In the genomic region with DNA sequence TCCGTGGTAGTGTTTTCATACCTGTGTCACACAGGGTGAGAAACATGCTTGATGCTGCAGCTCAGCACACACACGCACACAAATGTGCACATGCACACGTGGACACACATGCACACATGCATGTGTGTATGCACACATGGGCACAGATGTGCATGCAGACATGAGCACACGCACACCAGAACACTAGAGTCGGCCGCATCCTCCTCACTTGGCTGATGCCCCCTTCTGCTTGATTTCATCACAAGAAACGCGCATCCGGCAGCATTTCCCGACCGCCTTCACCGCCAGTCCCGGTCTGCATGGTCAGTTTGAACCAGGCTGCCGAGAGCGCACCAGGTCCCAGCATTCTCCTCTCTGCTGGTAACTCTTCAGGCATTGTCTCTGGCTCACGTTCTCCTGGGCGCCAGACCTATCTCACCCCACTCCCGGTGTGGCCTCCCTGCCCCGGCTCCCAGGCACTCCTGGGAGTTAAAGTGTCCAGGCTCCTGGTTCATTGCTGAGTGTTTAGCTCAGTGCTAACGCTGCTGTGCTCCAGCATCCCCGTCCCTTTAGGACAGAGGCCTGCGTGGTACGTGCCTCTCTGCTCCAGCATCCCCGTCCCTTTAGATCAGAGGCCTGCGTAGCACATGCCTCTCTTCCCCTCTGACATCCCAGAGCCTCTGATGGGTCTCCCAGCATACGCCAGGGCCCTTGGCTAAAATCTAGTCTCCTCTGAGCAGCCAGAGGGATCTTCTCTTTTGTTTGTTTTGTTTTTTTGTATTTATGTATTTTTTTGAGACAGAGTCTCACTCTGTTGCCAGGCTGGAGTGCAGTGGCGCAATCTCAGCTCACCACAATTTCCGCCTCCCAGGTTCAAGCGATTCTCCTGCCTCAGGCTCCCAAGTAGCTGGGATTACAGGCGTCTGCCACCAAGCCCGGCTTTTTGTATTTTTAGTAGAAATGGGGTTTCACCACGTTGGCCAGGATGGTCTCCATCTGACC, we compare ENCODE assay signal across 10 cellular contexts. TPM values are rescaled to one million over a fixed set of nuclear protein-coding genes. Genes with fewer than 3 reads are reported as not detected.
DNase-seq lines count a peak whose midpoint lies in the region; ATAC-seq and TF ChIP-seq lines count a peak whose summit lies in the region.
"Had no signal": no experiment of that assay in that cellular context is flagged by ENCODE, and none has a peak within 500 bp of the region (broad histone marks: within the 10 kb centered on the region; RNA-seq: fewer than 3 reads in every experiment).

No MANE protein-coding gene starts in this region.

- no peaks in the 10 kb centered on the region for H3F3A ChIP-seq in GM23338 (replicated peaks; ENCODE audit: low read depth)

- 85 to 92% (median 90%) methylated on average over 32 of the region's 32 CpGs for WGBS in psoas muscle, 3 donors

- no peaks in the 10 kb centered on the region; the same call in 2 of the 3 replicates for H3K36me3 Mint-ChIP-seq in GM23338 (ENCODE audit: low read depth)

- H3K4me2 ChIP-seq in GM23338, result no peak overlapping the region

- no peaks in the 10 kb centered on the region for H3K9me3 Mint-ChIP-seq in GM23338

- H3K4me3 ChIP-seq in GM23338, result no peak overlapping the region
- no peak overlapping the region for H3K4me3 ChIP-seq in psoas muscle

- no peak overlapping the region for H3K27ac Mint-ChIP-seq in GM23338

- no peaks in the 10 kb centered on the region for H3K9me3 ChIP-seq in psoas muscle

- ATAC-seq in GM23338, result no peak
- ATAC-seq in psoas muscle, result no peak
- no peak for ATAC-seq in GM21717 (IDR thresholded peaks at IDR 0.05; ENCODE audit: unreplicated experiment)
- ATAC-seq in GM19328 (IDR thresholded peaks at IDR 0.05; ENCODE audit: unreplicated experiment), result no peak
- no peak for ATAC-seq in GM21619 (IDR thresholded peaks at IDR 0.05; ENCODE audit: unreplicated experiment)

- intact Hi-C loops in psoas muscle (cut with DNase I), result no loop called here

- no peaks in the 10 kb centered on the region for H4K20me1 ChIP-seq in GM23338 (replicated peaks; ENCODE audit: insufficient read depth)

- H3K4me3 Mint-ChIP-seq in GM23338, result no peak overlapping the region; the same call in 2 of the 3 replicates

- H3K27me3 ChIP-seq in GM23338 (ENCODE audit: insufficient read depth) (no peaks in the 10 kb centered on the region), psoas muscle (ENCODE audit: insufficient read depth in 3 of 3, low read length in 2 of 3) (no peaks in the 10 kb centered on the region)

- no peaks in the 10 kb centered on the region for H3K9me2 ChIP-seq in GM23338 (ENCODE audit: insufficient read depth)

- H3K27me3 Mint-ChIP-seq in GM23338 (ENCODE audit: insufficient read depth, low read depth, poor library complexity), result peaks cover 13% of the 10 kb centered on the region

- H3K27ac ChIP-seq in GM23338 (ENCODE audit: low read depth) (0 out of 2 replicates have a peak overlapping the region, but pooled peaks have one; percentile 39), RWPE1 (peak overlapping the region; percentile 98), epithelial cell of prostate (peak overlapping the region; percentile 94), psoas muscle (peak overlapping the region; percentile 25)

- POLR2A ChIA-PET in RWPE1 (lab: Yijun Ruan, JAX; ENCODE audit: low non-redundant PET), result no interaction called here

- DNase-seq in GM23338 (ENCODE audit: low spot score) (no peak), RWPE1 (ENCODE audit: low spot score) (no peak), epithelial cell of prostate (ENCODE audit: low read depth, low spot score) (no peak), psoas muscle (no peak), DMS53 (lab: John Stamatoyannopoulos, UW) (no peak)
- DNase-seq: AML-193, NCI-H2171 had no signal

- H3K4me1 Mint-ChIP-seq in GM23338, result peaks cover 15% of the 10 kb centered on the region

- H3K36me3 ChIP-seq in GM23338 (ENCODE audit: insufficient read depth), result no peaks in the 10 kb centered on the region
- no peaks in the 10 kb centered on the region for H3K36me3 ChIP-seq in psoas muscle (ENCODE audit: insufficient read depth in 1 of 2, low read depth in 1 of 2)

- H3K79me2 ChIP-seq in GM23338 (replicated peaks; ENCODE audit: insufficient read depth), result peaks cover 24% of the 10 kb centered on the region; the same call in 1 of the 2 replicates

- no peak for TF ChIP-seq CTCF in GM23338 (conservative IDR thresholded peaks at IDR 0.05; ENCODE audit: low read depth in 2 of 2)
- no peak for TF ChIP-seq CTCF in RWPE1 (conservative IDR thresholded peaks at IDR 0.05; ENCODE audit: low read depth)
- no peak for TF ChIP-seq CTCF in psoas muscle (IDR thresholded peaks at IDR 0.05)

- no peak overlapping the region for H2AFZ ChIP-seq in GM23338

- CTCF ChIA-PET in RWPE1 (lab: Yijun Ruan, JAX), result interaction anchor here (0.6 kb wide), 1 partner anchor 19 kb away, joined by 3 read pairs; no protein-coding TSS in a partner anchor

- H3K4me1 ChIP-seq in GM23338 (ENCODE audit: insufficient read depth), result no peaks in the 10 kb centered on the region
- peaks cover 1% of the 10 kb centered on the region for H3K4me1 ChIP-seq in psoas muscle

TF ChIP-seq in GM23338, 12 proteins besides CTCF, POLR2A, EP300 and RAD21 (continues in another document):
- TF ChIP-seq ZNF331 (CRISPR knock-in tag; IDR thresholded peaks at IDR 0.05; ENCODE audit: low read depth) (no peak), ZNF114 (CRISPR knock-in tag; IDR thresholded peaks at IDR 0.05) (no peak), STAT1 (IDR thresholded peaks at IDR 0.05; ENCODE audit: unreplicated experiment) (no peak)
- TF ChIP-seq, protein P1, sequence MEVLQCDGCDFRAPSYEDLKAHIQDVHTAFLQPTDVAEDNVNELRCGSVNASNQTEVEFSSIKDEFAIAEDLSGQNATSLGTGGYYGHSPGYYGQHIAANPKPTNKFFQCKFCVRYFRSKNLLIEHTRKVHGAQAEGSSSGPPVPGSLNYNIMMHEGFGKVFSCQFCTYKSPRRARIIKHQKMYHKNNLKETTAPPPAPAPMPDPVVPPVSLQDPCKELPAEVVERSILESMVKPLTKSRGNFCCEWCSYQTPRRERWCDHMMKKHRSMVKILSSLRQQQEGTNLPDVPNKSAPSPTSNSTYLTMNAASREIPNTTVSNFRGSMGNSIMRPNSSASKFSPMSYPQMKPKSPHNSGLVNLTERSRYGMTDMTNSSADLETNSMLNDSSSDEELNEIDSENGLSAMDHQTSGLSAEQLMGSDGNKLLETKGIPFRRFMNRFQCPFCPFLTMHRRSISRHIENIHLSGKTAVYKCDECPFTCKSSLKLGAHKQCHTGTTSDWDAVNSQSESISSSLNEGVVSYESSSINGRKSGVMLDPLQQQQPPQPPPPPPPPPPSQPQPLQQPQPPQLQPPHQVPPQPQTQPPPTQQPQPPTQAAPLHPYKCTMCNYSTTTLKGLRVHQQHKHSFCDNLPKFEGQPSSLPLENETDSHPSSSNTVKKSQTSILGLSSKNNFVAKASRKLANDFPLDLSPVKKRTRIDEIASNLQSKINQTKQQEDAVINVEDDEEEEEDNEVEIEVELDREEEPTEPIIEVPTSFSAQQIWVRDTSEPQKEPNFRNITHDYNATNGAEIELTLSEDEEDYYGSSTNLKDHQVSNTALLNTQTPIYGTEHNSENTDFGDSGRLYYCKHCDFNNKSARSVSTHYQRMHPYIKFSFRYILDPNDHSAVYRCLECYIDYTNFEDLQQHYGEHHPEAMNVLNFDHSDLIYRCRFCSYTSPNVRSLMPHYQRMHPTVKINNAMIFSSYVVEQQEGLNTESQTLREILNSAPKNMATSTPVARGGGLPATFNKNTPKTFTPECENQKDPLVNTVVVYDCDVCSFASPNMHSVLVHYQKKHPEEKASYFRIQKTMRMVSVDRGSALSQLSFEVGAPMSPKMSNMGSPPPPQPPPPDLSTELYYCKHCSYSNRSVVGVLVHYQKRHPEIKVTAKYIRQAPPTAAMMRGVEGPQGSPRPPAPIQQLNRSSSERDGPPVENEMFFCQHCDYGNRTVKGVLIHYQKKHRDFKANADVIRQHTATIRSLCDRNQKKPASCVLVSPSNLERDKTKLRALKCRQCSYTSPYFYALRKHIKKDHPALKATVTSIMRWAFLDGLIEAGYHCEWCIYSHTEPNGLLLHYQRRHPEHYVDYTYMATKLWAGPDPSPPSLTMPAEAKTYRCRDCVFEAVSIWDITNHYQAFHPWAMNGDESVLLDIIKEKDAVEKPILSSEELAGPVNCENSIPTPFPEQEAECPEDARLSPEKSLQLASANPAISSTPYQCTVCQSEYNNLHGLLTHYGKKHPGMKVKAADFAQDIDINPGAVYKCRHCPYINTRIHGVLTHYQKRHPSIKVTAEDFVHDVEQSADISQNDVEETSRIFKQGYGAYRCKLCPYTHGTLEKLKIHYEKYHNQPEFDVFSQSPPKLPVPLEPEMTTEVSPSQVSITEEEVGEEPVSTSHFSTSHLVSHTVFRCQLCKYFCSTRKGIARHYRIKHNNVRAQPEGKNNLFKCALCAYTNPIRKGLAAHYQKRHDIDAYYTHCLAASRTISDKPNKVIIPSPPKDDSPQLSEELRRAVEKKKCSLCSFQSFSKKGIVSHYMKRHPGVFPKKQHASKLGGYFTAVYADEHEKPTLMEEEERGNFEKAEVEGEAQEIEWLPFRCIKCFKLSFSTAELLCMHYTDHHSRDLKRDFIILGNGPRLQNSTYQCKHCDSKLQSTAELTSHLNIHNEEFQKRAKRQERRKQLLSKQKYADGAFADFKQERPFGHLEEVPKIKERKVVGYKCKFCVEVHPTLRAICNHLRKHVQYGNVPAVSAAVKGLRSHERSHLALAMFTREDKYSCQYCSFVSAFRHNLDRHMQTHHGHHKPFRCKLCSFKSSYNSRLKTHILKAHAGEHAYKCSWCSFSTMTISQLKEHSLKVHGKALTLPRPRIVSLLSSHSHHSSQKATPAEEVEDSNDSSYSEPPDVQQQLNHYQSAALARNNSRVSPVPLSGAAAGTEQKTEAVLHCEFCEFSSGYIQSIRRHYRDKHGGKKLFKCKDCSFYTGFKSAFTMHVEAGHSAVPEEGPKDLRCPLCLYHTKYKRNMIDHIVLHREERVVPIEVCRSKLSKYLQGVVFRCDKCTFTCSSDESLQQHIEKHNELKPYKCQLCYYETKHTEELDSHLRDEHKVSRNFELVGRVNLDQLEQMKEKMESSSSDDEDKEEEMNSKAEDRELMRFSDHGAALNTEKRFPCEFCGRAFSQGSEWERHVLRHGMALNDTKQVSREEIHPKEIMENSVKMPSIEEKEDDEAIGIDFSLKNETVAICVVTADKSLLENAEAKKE (CRISPR knock-in tag; IDR thresholded peaks at IDR 0.05), result no peak

RNA-seq across cellular contexts. Expression of a gene that starts 16.0 kb away (rescaled TPM):
- 16.7 and 22.7 TPM in 2 replicates for total RNA-seq in GM23338 (2014; rRNA removed; shearing (Covaris generic))
- polyA plus RNA-seq in GM23338 (2016; fragmentation: Nextera tagmentation; extraction: Ambion mirVana), result 21.7 and 22.7 TPM in 2 replicates
- 10 to 100 TPM in 2 of 4 donors, 1 to 10 TPM in 2; 4.7 to 28.9 (median 10.0) TPM for total RNA-seq in psoas muscle
- polyA plus RNA-seq in psoas muscle, result 10 to 100 TPM in 1 of 3 donors, 1 to 10 TPM in 2; 3.9 to 13.5 (median 6.5) TPM

RNA-seq across cellular contexts. Expression of a gene that starts 59.3 kb away (rescaled TPM):
- 8.2 and 12.3 TPM in 2 replicates for total RNA-seq in GM23338 (2014; rRNA removed; shearing (Covaris generic))
- polyA plus RNA-seq in GM23338 (2016; fragmentation: Nextera tagmentation; extraction: Ambion mirVana) (13.2 and 14.0 TPM in 2 replicates), psoas muscle (10 to 100 TPM; 38.3 to 53.2 (median 45.6) TPM)
- 10 to 100 TPM; 32.0 to 36.9 (median 33.6) TPM for total RNA-seq in psoas muscle

Comparison
In these comparisons a context has a peak if more than half of its experiments do, and no peak if none do; other contexts are left out.
1. H3K27ac ChIP-seq: peak in every context shown above with its lines; median percentile 98 in RWPE1; 94 in epithelial cell of prostate; 39 in GM23338; 25 in psoas muscle.